22 cellular contexts compared by ENCODE assay signal in the genomic region with DNA sequence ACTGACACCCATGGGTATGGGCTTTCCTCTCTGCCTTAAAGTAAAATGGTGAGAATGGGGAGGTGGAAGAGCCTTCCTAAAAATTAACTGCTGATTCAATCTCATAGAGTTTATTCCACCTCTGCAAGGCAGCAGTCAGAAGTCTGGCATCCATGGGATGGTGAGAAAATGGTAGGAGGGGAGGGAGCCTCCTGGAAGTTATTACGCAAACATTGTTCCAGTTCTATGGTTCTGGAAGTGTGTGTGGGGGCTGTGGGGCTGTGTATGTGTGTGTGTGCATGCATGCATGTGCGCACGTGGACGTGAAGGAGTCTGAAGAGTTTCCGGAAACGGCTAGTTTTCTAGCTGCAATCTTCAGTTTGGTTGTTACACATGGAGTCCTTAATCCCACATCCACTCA.
"Had no signal": no experiment of that assay in that cellular context is flagged by ENCODE, and none has a peak within 500 bp of the region (broad histone marks: within the 10 kb centered on the region; RNA-seq: fewer than 3 reads in every experiment).

No MANE protein-coding gene starts in this region.

- H3K79me2 ChIP-seq: parathyroid adenoma had no signal

- H3K4me3 ChIP-seq: left ventricle myocardium inferior, psoas muscle, skin epidermis, transverse colon, upper lobe of left lung, vagina had no signal

- H2AFZ ChIP-seq: parathyroid adenoma had no signal

- DNase-seq: hippocampal formation; left ventricle myocardium inferior; midbrain; naive thymus-derived CD8-positive, alpha-beta T cell; psoas muscle; retina; stimulated activated CD4-positive, alpha-beta T cell treated with anti-CD3 and anti-CD28 coated beads, Interleukin-12 subunit alpha, Interleukin-12 subunit beta, amount 100 ng/mL, for 4 hours; stimulated activated CD4-positive, alpha-beta T cell treated with anti-CD3 and anti-CD28 coated beads, Interleukin-15, amount 100 ng/mL, for 24 hours; stimulated activated CD4-positive, alpha-beta T cell treated with anti-CD3 and anti-CD28 coated beads, Interleukin-2, amount 100 ng/mL, for 24 hours; stimulated activated CD4-positive, alpha-beta T cell treated with anti-CD3 and anti-CD28 coated beads, Interleukin-4, amount 100 ng/mL, for 1 hour; stimulated activated naive B cell treated with anti-CD40 and anti-IgM and Interleukin-4, amounts not matched to agents 10 μg/mL and 1 μg/mL and 100 μg/mL, for 72 hours; stimulated activated naive CD8-positive, alpha-beta T cell treated with anti-CD3 and anti-CD28 coated beads, Interleukin-15, Interleukin-2, amounts not matched to agents 100 U/mL and 50 U/mL, for 24 hours; transverse colon; upper lobe of left lung had no signal

- H3K9me3 Mint-ChIP-seq: memory B cell; naive thymus-derived CD8-positive, alpha-beta T cell; nephron; stimulated activated naive B cell treated with anti-CD40 and anti-IgM and Interleukin-4, amounts not matched to agents 10 μg/mL and 1 μg/mL and 100 μg/mL, for 72 hours had no signal

- H3K4me1 Mint-ChIP-seq: memory B cell; naive thymus-derived CD8-positive, alpha-beta T cell; neural crest cell; stimulated activated naive B cell treated with anti-CD40 and anti-IgM and Interleukin-4, amounts not matched to agents 10 μg/mL and 1 μg/mL and 100 μg/mL, for 72 hours had no signal

- H3K27me3 ChIP-seq: upper lobe of left lung, vagina had no signal

- H3K4me1 ChIP-seq: parathyroid adenoma, psoas muscle, transverse colon, vagina had no signal

- H3K27ac ChIP-seq: left ventricle myocardium inferior, parathyroid adenoma, psoas muscle, skin epidermis, transverse colon, upper lobe of left lung, vagina had no signal

- H3K4me3 Mint-ChIP-seq: memory B cell; naive thymus-derived CD8-positive, alpha-beta T cell; nephron; neural crest cell; stimulated activated naive B cell treated with anti-CD40 and anti-IgM and Interleukin-4, amounts not matched to agents 10 μg/mL and 1 μg/mL and 100 μg/mL, for 72 hours had no signal

- H3K36me3 ChIP-seq: left ventricle myocardium inferior, transverse colon, upper lobe of left lung, vagina had no signal

- H3K27ac Mint-ChIP-seq: memory B cell; naive thymus-derived CD8-positive, alpha-beta T cell; nephron; stimulated activated naive B cell treated with anti-CD40 and anti-IgM and Interleukin-4, amounts not matched to agents 10 μg/mL and 1 μg/mL and 100 μg/mL, for 72 hours had no signal

- ATAC-seq: naive thymus-derived CD8-positive, alpha-beta T cell; psoas muscle; right cardiac atrium; sciatic nerve; stimulated activated naive B cell treated with anti-CD40 and anti-IgM and Interleukin-4, amounts not matched to agents 10 μg/mL and 1 μg/mL and 100 μg/mL, for 72 hours; stimulated activated naive CD8-positive, alpha-beta T cell treated with anti-CD3 and anti-CD28 coated beads, Interleukin-15, Interleukin-2, amounts not matched to agents 100 U/mL and 50 U/mL, for 24 hours had no signal

- H3K9me3 ChIP-seq: left ventricle myocardium inferior, psoas muscle, transverse colon, upper lobe of left lung, vagina had no signal

- H3K36me3 Mint-ChIP-seq: memory B cell; naive thymus-derived CD8-positive, alpha-beta T cell; stimulated activated naive B cell treated with anti-CD40 and anti-IgM and Interleukin-4, amounts not matched to agents 10 μg/mL and 1 μg/mL and 100 μg/mL, for 72 hours had no signal
